ENCODE assay signal across 8 cellular contexts in genomic region chr11:16613401-16614381, GRCh38.
DNase-seq lines count a peak whose midpoint lies in the region; ATAC-seq and TF ChIP-seq lines count a peak whose summit lies in the region.

No MANE protein-coding gene starts in this region.

- ATAC-seq in HG03575 (IDR thresholded peaks at IDR 0.05; ENCODE audit: extremely low read depth, insufficient number of reproducible peaks, low FRiP score, unreplicated experiment), result peak; percentile 97

- 0 out of 2 replicates have a peak, but pooled peaks cover 5% of the 10 kb centered on the region for H3K4me1 ChIP-seq in Caco-2

- TF ChIP-seq CTCF in Caco-2 (IDR thresholded peaks at IDR 0.05; ENCODE audit: insufficient read depth in 1 of 2, low read depth in 1 of 2, low read length in 1 of 2, severe bottlenecking in 1 of 2, unreplicated experiment in 1 of 2) (peak; percentile 82 to 86), GM20000 (IDR thresholded peaks at IDR 0.05; ENCODE audit: extremely low read depth, missing control alignments) (peak; percentile 97), epithelial cell of esophagus (IDR thresholded peaks at IDR 0.05; ENCODE audit: insufficient read depth, low read depth, low read length, missing control alignments) (peak; percentile 91)

- BruUV-seq in Caco-2 (replicated peaks; lab: Mats Ljungman, UMichigan), result no TSS peak

- H3K27me3 ChIP-seq in Caco-2 (replicated peaks; ENCODE audit: control insufficient read depth, insufficient read depth, low read length), result no peaks in the 10 kb centered on the region; the same call in 1 of the 2 replicates

- no peaks in the 10 kb centered on the region for H3K36me3 ChIP-seq in Caco-2 (ENCODE audit: control insufficient read depth, insufficient read depth, low read length)

- H3K4me3 ChIP-seq in Caco-2 (ENCODE audit: low read depth, low read length) (peak overlapping the region; percentile 55), epithelial cell of esophagus (ENCODE audit: low read length) (peak overlapping the region; percentile 47)

- H3K9me3 Mint-ChIP-seq in Caco-2 (ENCODE audit: unreplicated experiment), result no peaks in the 10 kb centered on the region

- DNase-seq in Caco-2 (peak; percentile 89 to 91), GM20000 (ENCODE audit: low spot score) (peak; percentile 86), NCI-H748 (lab: John Stamatoyannopoulos, UW; ENCODE audit: unreplicated experiment) (peak; percentile 97), epithelial cell of esophagus (ENCODE audit: low read depth) (peak; percentile 85), midbrain (lab: John Stamatoyannopoulos, UW) (peak; percentile 88)
- DNase-seq in activated CD8-positive, alpha-beta memory T cell treated with anti-CD3 and anti-CD28 coated beads for 24 hours, result peak; percentile 81
- peak; percentile 82 for DNase-seq in stimulated activated CD8-positive, alpha-beta memory T cell treated with anti-CD3 and anti-CD28 coated beads, Interleukin-4, amount 100 ng/mL, for 48 hours

- H3K27ac Mint-ChIP-seq in Caco-2 (ENCODE audit: unreplicated experiment), result peak overlapping the region; percentile 68

- peak overlapping the region; percentile 81 for H3K4me3 Mint-ChIP-seq in Caco-2 (ENCODE audit: unreplicated experiment)

- intact Hi-C loops in Caco-2 (cut with micrococcal nuclease; ENCODE audit: unreplicated experiment), result loop anchor here (1.0 to 5.0 kb wide), 7 partner anchors 422 to 1287 kb away; no protein-coding TSS in a partner anchor

- POLR2A ChIA-PET in Caco-2 (lab: Charles Lee), result interaction anchor here (1.0 kb wide), 1 partner anchor 964 kb away, joined by 3 read pairs; no protein-coding TSS in a partner anchor

- peaks cover 7% of the 10 kb centered on the region for H3K4me1 Mint-ChIP-seq in Caco-2 (ENCODE audit: low read depth, unreplicated experiment)

- peaks cover 2% of the 10 kb centered on the region for H3K27me3 Mint-ChIP-seq in Caco-2 (ENCODE audit: insufficient read depth, unreplicated experiment)

- H3K9me3 ChIP-seq in Caco-2, result no peaks in the 10 kb centered on the region

- CTCF ChIA-PET in Caco-2 (lab: Charles Lee), result interaction anchor here (0.5 to 2.3 kb wide), 27 partner anchors 9 to 984 kb away, joined by 3 to 26 read pairs (median 3); partner anchors contain the start of gene SOX6

- H3K36me3 Mint-ChIP-seq in Caco-2 (ENCODE audit: insufficient read depth, unreplicated experiment), result peaks cover 7% of the 10 kb centered on the region

Comparison
In these comparisons a context has a peak if more than half of its experiments do, and no peak if none do; other contexts are left out.
1. Peak in every context shown above with its lines: DNase-seq, ATAC-seq and H3K4me3 ChIP-seq.